In genomic region chr3:159964166-159964973, GRCh38 we compare ENCODE assay signal across 9 cellular contexts. TPM values are rescaled to one million over a fixed set of nuclear protein-coding genes. Genes with fewer than 3 reads are reported as not detected.
DNase-seq lines count a peak whose midpoint lies in the region; ATAC-seq and TF ChIP-seq lines count a peak whose summit lies in the region.
"Had no signal": no experiment of that assay in that cellular context is flagged by ENCODE, and none has a peak within 500 bp of the region (broad histone marks: within the 10 kb centered on the region; RNA-seq: fewer than 3 reads in every experiment).

No MANE protein-coding gene starts in this region.

- H3K4me1 Mint-ChIP-seq in HFFc6 (ENCODE audit: low read depth) (peaks cover 43% of the 10 kb centered on the region), type B pancreatic cell (ENCODE audit: unreplicated experiment) (no peaks in the 10 kb centered on the region), endothelial cell (ENCODE audit: unreplicated experiment) (no peaks in the 10 kb centered on the region)

- DNase-seq in HFFc6 = peak; percentile 75
- peak; percentile 86 for DNase-seq in NCI-H226
- DNase-seq in non-pigmented ciliary epithelial cell (ENCODE audit: low read depth) = peak; percentile 63
- DNase-seq in effector CD8-positive, alpha-beta T cell (lab: John Stamatoyannopoulos, UW) = no peak
- DNase-seq in SHP77 treated with DMSO at 0.1 percent for 48 hours (lab: John Stamatoyannopoulos, UW) = no peak
- DNase-seq in type B pancreatic cell (ENCODE audit: extremely low spot score, unreplicated experiment) = no peak
- no peak for DNase-seq in endothelial cell (ENCODE audit: low spot score)
- DNase-seq: NCI-H1417 had no signal

- H3K9me3 Mint-ChIP-seq in HFFc6 (no peaks in the 10 kb centered on the region), type B pancreatic cell (no peaks in the 10 kb centered on the region), endothelial cell (ENCODE audit: unreplicated experiment) (no peaks in the 10 kb centered on the region)

- H3K27me3 Mint-ChIP-seq in HFFc6 (ENCODE audit: insufficient read depth) (no peaks in the 10 kb centered on the region; the same call in 1 of the 2 replicates), type B pancreatic cell (no peaks in the 10 kb centered on the region), endothelial cell (ENCODE audit: unreplicated experiment) (no peaks in the 10 kb centered on the region)

- peak; percentile 100 for ATAC-seq in GM18519 (IDR thresholded peaks at IDR 0.05; ENCODE audit: low FRiP score, unreplicated experiment)

- H3K36me3 Mint-ChIP-seq in HFFc6 (ENCODE audit: low read depth) = no peaks in the 10 kb centered on the region
- no peaks in the 10 kb centered on the region for H3K36me3 Mint-ChIP-seq in type B pancreatic cell
- no peaks in the 10 kb centered on the region for H3K36me3 Mint-ChIP-seq in endothelial cell (ENCODE audit: low read depth, unreplicated experiment)

- peak overlapping the region; percentile 83 for H3K27ac Mint-ChIP-seq in HFFc6
- no peak overlapping the region for H3K27ac Mint-ChIP-seq in type B pancreatic cell
- no peak overlapping the region for H3K27ac Mint-ChIP-seq in endothelial cell (ENCODE audit: unreplicated experiment)

- TF ChIP-seq CTCF in HFFc6 (IDR thresholded peaks at IDR 0.05) = no peak; the same call in 1 of the 2 replicates
- no peak for TF ChIP-seq CTCF in type B pancreatic cell (conservative IDR thresholded peaks at IDR 0.05)
- no peak for TF ChIP-seq CTCF in endothelial cell (IDR thresholded peaks at IDR 0.05; ENCODE audit: unreplicated experiment)

- H3K4me3 Mint-ChIP-seq in HFFc6 (peak overlapping the region; percentile 71), type B pancreatic cell (no peak overlapping the region), endothelial cell (ENCODE audit: unreplicated experiment) (no peak overlapping the region)

RNA-seq across cellular contexts. Expression of gene IL12A, which starts 24.3 kb away (rescaled TPM):
- total RNA-seq in HFFc6 (2021; fragmentation: NEBNext Ultra II Directional; extraction: Animal tissue kit (Norgen Biotek cat#: 25700)) = 1 to 10 TPM; 1.8 to 3.0 (median 2.1) TPM
- total RNA-seq in type B pancreatic cell (ENCODE audit: low replicate concordance) = 0.31 and 0.34 TPM in 2 replicates
- total RNA-seq in endothelial cell (ENCODE audit: unreplicated experiment) = 0.67 TPM

Comparison
In these comparisons a context has a peak if more than half of its experiments do, and no peak if none do; other contexts are left out.
1. DNase-seq: peak in HFFc6 (single experiment), NCI-H226 (single experiment) and non-pigmented ciliary epithelial cell (single experiment); none in effector CD8-positive, alpha-beta T cell (single experiment), SHP77 treated with DMSO at 0.1 percent for 48 hours (single experiment), type B pancreatic cell (single experiment) and endothelial cell (single experiment).